ENCODE assay signal across 8 cellular contexts in the genomic region with DNA sequence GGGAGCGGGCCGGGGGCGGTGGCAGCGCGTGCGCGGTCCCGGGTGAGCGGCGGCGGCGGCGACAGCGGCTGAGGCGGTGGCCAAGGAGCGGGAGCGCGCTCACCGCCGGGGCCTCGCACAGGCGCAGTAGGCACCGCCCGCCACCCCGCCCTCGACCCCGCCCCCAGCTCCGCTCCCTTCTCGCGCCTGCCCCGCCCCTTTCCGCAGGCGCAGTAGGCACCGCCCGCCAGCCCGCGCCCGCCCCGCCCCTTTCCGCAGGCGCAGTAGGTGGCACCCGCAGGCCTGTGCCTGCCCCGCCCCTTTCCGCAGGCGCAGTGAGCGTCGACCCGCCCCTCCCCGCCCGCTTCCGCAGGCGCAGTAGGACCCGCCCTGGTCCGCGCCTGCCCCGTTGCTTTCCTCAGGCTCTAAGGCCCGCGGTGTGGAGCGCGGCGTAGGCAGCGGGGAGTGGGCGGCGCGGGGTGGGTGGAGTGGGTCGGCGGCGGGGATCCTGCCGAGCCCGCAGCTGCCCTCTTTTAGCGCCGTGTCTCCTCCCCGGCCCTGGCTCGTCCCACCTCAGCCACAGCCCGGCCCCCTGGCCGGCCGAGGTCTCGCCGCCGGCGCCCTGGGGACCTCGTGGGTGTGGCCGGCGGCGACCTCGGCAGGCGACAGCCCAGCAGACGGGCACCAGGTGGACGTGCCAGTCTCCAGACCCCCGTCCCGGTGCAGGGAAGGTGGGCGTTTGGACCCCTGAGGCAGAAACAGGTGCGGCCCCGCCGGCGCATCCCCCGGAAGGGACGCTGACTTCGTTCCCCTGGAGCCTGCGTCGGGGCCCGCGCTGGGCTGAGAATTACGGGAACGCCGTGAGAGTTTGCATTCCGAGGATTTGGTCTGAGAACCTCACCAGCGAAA. TPM values are rescaled to one million over a fixed set of nuclear protein-coding genes. Genes with fewer than 3 reads are reported as not detected.
DNase-seq lines count a peak whose midpoint lies in the region; ATAC-seq and TF ChIP-seq lines count a peak whose summit lies in the region.

A gene with protein sequence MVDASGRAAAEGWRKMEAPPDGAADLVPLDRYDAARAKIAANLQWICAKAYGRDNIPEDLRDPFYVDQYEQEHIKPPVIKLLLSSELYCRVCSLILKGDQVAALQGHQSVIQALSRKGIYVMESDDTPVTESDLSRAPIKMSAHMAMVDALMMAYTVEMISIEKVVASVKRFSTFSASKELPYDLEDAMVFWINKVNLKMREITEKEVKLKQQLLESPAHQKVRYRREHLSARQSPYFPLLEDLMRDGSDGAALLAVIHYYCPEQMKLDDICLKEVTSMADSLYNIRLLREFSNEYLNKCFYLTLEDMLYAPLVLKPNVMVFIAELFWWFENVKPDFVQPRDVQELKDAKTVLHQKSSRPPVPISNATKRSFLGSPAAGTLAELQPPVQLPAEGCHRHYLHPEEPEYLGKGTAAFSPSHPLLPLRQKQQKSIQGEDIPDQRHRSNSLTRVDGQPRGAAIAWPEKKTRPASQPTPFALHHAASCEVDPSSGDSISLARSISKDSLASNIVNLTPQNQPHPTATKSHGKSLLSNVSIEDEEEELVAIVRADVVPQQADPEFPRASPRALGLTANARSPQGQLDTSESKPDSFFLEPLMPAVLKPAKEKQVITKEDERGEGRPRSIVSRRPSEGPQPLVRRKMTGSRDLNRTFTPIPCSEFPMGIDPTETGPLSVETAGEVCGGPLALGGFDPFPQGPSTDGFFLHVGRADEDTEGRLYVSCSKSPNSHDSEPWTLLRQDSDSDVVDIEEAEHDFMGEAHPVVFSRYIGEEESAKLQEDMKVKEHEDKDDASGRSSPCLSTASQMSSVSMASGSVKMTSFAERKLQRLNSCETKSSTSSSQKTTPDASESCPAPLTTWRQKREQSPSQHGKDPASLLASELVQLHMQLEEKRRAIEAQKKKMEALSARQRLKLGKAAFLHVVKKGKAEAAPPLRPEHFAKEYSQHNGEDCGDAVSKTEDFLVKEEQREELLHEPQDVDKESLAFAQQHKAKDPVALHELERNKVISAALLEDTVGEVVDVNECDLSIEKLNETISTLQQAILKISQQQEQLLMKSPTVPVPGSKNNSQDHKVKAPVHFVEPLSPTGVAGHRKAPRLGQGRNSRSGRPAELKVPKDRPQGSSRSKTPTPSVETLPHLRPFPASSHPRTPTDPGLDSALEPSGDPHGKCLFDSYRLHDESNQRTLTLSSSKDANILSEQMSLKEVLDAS (N-terminal part only) (minus strand): TSS at position 101 of the 888 bp plus-strand sequence. CDS start 387 bp downstream, outside the sequence.

- H3K9me3 ChIP-seq in heart right ventricle = peaks cover 0 to 13% (median 0%) of the 10 kb centered on the region in 11 donors

- in situ Hi-C loops in GM13976 (cut with MboI; ENCODE audit: low sequenced_read_pairs, unreplicated experiment) = no loop called here

- DNase-seq in GM13976 (ENCODE audit: low spot score) (peak; percentile 97), NCI-H146 treated with DMSO at 0.1 percent for 48 hours (lab: John Stamatoyannopoulos, UW; ENCODE audit: unreplicated experiment) (peak; percentile 46), amniotic epithelial cell (ENCODE audit: low read depth) (peak; percentile 86), heart right ventricle (peak; percentile 92 to 96), posterior vena cava (ENCODE audit: low spot score) (peak; percentile 98), type B pancreatic cell (ENCODE audit: extremely low spot score, unreplicated experiment) (peak; percentile 98)

- 1% methylated on average over 76 to 107 of the region's 108 CpGs for WGBS in heart right ventricle, 2 donors

- peak within 1 kb of the TSS; percentile 74 to 94 (median 92) for H3K27ac ChIP-seq in heart right ventricle

- TF ChIP-seq CTCF in GM13976 (IDR thresholded peaks at IDR 0.05; ENCODE audit: borderline replicate concordance, control extremely low read depth, extremely low read depth, insufficient read depth, missing control alignments) (no peak), heart right ventricle (IDR thresholded peaks at IDR 0.05) (peak in 1 of 9 donors; percentile 5), type B pancreatic cell (conservative IDR thresholded peaks at IDR 0.05) (no peak)

- peaks cover 0 to 29% (median 5%) of the 10 kb centered on the region in 9 donors for H3K36me3 ChIP-seq in heart right ventricle

- peaks cover 34% of the 10 kb centered on the region for H3K4me1 Mint-ChIP-seq in type B pancreatic cell (ENCODE audit: unreplicated experiment)

- peaks cover 3% of the 10 kb centered on the region for H3K9me3 Mint-ChIP-seq in type B pancreatic cell

- H3K27ac Mint-ChIP-seq in type B pancreatic cell = peak within 1 kb of the TSS; percentile 96

- peak within 1 kb of the TSS; percentile 95 for H3K4me3 Mint-ChIP-seq in type B pancreatic cell

- H3K27me3 ChIP-seq in heart right ventricle = no peaks in the 10 kb centered on the region

- H3K4me1 ChIP-seq in heart right ventricle = peaks cover 4 to 57% (median 48%) of the 10 kb centered on the region in 9 donors

- no peaks in the 10 kb centered on the region for H3K27me3 Mint-ChIP-seq in type B pancreatic cell

- intact Hi-C loops in T-helper 1 cell treated with Interleukin-12 subunit alpha and Interleukin-12 subunit beta and Interleukin-4 antibody, amounts not matched to agents 30 ng/mL and 1 ng/mL, for 36 hours (cut with micrococcal nuclease) = loop anchor here (1.0 to 10.0 kb wide), 13 partner anchors 20 to 1840 kb away; a partner anchor contains a TSS
- intact Hi-C loops in heart right ventricle (cut with DNase I) (loop anchor here in 6 of 10 donors (2.0 to 5.0 kb wide), 7 partner anchors 35 to 210 kb away; a partner anchor contains a TSS), posterior vena cava (cut with DNase I) (no loop called here)

- ATAC-seq in HG02840 (IDR thresholded peaks at IDR 0.05; ENCODE audit: low FRiP score, unreplicated experiment) (peak; percentile 63), heart right ventricle (peak; percentile 96 to 99 (median 98))

- H3K36me3 Mint-ChIP-seq in type B pancreatic cell = peaks cover 46% of the 10 kb centered on the region

- peak within 1 kb of the TSS; percentile 68 to 89 (median 86) for H3K4me3 ChIP-seq in heart right ventricle

RNA-seq across cellular contexts. Expression of the gene that starts here (rescaled TPM):
- total RNA-seq in T-helper 1 cell treated with Interleukin-12 subunit alpha and Interleukin-12 subunit beta and Interleukin-4 antibody, amounts not matched to agents 30 ng/mL and 1 ng/mL, for 36 hours = 22.9 and 25.2 TPM in 2 replicates
- total RNA-seq in heart right ventricle = 10 to 100 TPM; 15.6 to 25.0 (median 20.6) TPM
- polyA plus RNA-seq in heart right ventricle = 10 to 100 TPM in 1 of 2 donors, 1 to 10 TPM in 1; 6.7 to 10.5 TPM
- total RNA-seq in posterior vena cava = 10 to 100 TPM; 20.8 to 24.1 TPM
- total RNA-seq in type B pancreatic cell (ENCODE audit: low replicate concordance) = 33.9 and 58.2 TPM in 2 replicates

Comparison
In these comparisons a context has a peak if more than half of its experiments do, and no peak if none do; other contexts are left out.
1. Peak in every context shown above with its lines: DNase-seq, ATAC-seq, H3K4me3 ChIP-seq and H3K27ac ChIP-seq.
2. DNase-seq: peak in every context shown above with its lines; median percentile 98 in posterior vena cava; 98 in type B pancreatic cell; 97 in GM13976; 94 in heart right ventricle; 86 in amniotic epithelial cell; 46 in NCI-H146 treated with DMSO at 0.1 percent for 48 hours.
3. intact Hi-C loops: an anchor here in T-helper 1 cell treated with Interleukin-12 subunit alpha and Interleukin-12 subunit beta and Interleukin-4 antibody, amounts not matched to agents 30 ng/mL and 1 ng/mL, for 36 hours (1.0 to 10.0 kb wide) and heart right ventricle (2.0 to 5.0 kb wide); none called in posterior vena cava.